In genomic region chr11:8543278-8543677, GRCh38 we compare ENCODE assay signal across 9 cellular contexts. TPM values are rescaled to one million over a fixed set of nuclear protein-coding genes. Genes with fewer than 3 reads are reported as not detected.
"Had no signal": no experiment of that assay in that cellular context is flagged by ENCODE, and none has a peak within 500 bp of the region (broad histone marks: within the 10 kb centered on the region; RNA-seq: fewer than 3 reads in every experiment).

No MANE protein-coding gene starts in this region.

- DNase-seq: IMR-90, KBM-7, KG1 had no signal

- H3K9ac ChIP-seq: KMS-11 had no signal

- H3K4me2 ChIP-seq: KMS-11 had no signal

- FAIRE-seq: HepG2, HTR-8/SVneo, K562 had no signal

- ATAC-seq: HepG2, K562 had no signal

- H3K4me3 ChIP-seq: K562 had no signal

- H3K27ac ChIP-seq: HL-60, KMS-11 had no signal

RNA-seq across cellular contexts. Expression of gene STK33, which starts 50.8 kb away (rescaled TPM):
- total RNA-seq: HT-29, K562 had no signal
- polyA plus RNA-seq: K562 had no signal
